Comparison of ENCODE assay signal across 25 cellular contexts in the genomic region with DNA sequence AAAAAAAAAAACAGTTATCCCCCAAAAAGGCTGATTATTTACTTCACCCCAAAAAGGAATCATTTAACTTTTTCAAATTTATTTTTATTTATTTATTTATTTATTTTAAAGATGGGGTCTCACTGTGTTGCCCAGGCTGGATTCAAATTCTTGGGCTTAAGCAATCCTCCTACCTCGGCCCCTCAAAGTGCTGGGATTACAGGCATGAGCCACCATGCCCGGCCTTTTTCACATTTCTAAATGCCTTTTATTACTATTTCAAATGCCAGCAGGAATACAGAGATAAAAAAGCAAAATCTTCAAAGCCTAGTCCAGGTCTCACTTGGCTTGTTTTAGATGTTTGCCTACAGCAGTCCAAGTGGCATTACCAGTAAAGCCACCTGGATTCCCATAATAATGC.
"Had no signal": no experiment of that assay in that cellular context is flagged by ENCODE, and none has a peak within 500 bp of the region (broad histone marks: within the 10 kb centered on the region; RNA-seq: fewer than 3 reads in every experiment).

No MANE protein-coding gene starts in this region.

- H3K27ac Mint-ChIP-seq: mesothelial cell of epicardium; natural killer cell; stimulated activated memory B cell treated with anti-CD40 and anti-IgM and Interleukin-4, amounts not matched to agents 10 μg/mL and 1 μg/mL and 100 μg/mL, for 72 hours had no signal

- H3K4me3 Mint-ChIP-seq: mesothelial cell of epicardium; naive B cell; natural killer cell; stimulated activated memory B cell treated with anti-CD40 and anti-IgM and Interleukin-4, amounts not matched to agents 10 μg/mL and 1 μg/mL and 100 μg/mL, for 72 hours; stimulated activated naive CD8-positive, alpha-beta T cell treated with anti-CD3 and anti-CD28 coated beads, Interleukin-15, amount 100 ng/mL, for 72 hours had no signal

- H3K27me3 Mint-ChIP-seq: naive B cell; progenitor cell of endocrine pancreas; stimulated activated memory B cell treated with anti-CD40 and anti-IgM and Interleukin-4, amounts not matched to agents 10 μg/mL and 1 μg/mL and 100 μg/mL, for 72 hours; stimulated activated naive CD8-positive, alpha-beta T cell treated with anti-CD3 and anti-CD28 coated beads, Interleukin-15, amount 100 ng/mL, for 72 hours had no signal

- H3K4me1 Mint-ChIP-seq: naive B cell; natural killer cell; stimulated activated memory B cell treated with anti-CD40 and anti-IgM and Interleukin-4, amounts not matched to agents 10 μg/mL and 1 μg/mL and 100 μg/mL, for 72 hours; stimulated activated naive CD8-positive, alpha-beta T cell treated with anti-CD3 and anti-CD28 coated beads, Interleukin-15, amount 100 ng/mL, for 72 hours had no signal

- H3K36me3 ChIP-seq: ovary had no signal

- H3K4me1 ChIP-seq: testis, thyroid gland, upper lobe of left lung had no signal

- H3K9me3 ChIP-seq: heart right ventricle, left ventricle myocardium inferior, ovary, testis, thyroid gland, transverse colon, upper lobe of left lung had no signal

- H3K4me3 ChIP-seq: heart right ventricle, hepatocyte, left ventricle myocardium inferior, lung, ovary, smooth muscle cell, testis, thyroid gland, transverse colon, upper lobe of left lung had no signal

- H3K36me3 Mint-ChIP-seq: natural killer cell had no signal

- H3K27ac ChIP-seq: heart right ventricle, left ventricle myocardium inferior, ovary, testis, thyroid gland, upper lobe of left lung had no signal

- DNase-seq: heart right ventricle; left ventricle myocardium inferior; mesendoderm; naive B cell; natural killer cell; ovary; retina; right cardiac atrium; stimulated activated CD4-positive, alpha-beta T cell treated with anti-CD3 and anti-CD28 coated beads, Interleukin-1b, Interleukin-23, amount 100 ng/mL, for 48 hours; stimulated activated CD4-positive, alpha-beta T cell treated with anti-CD3 and anti-CD28 coated beads, Interleukin-2, amount 100 ng/mL, for 48 hours; stimulated activated CD4-positive, alpha-beta T cell treated with anti-CD3 and anti-CD28 coated beads, Interleukin-4, amount 100 ng/mL, for 4 hours; stimulated activated CD8-positive, alpha-beta memory T cell treated with anti-CD3 and anti-CD28 coated beads, Interleukin-4, amount 100 ng/mL, for 48 hours; stimulated activated naive CD4-positive, alpha-beta T cell treated with Interleukin-2 at 50 U/mL for 16 hours; stimulated activated naive CD8-positive, alpha-beta T cell treated with anti-CD3 and anti-CD28 coated beads, Interleukin-15, amount 100 ng/mL, for 72 hours; testis; thyroid gland; transverse colon had no signal

- H3K9me3 Mint-ChIP-seq: mesothelial cell of epicardium; naive B cell; natural killer cell; stimulated activated memory B cell treated with anti-CD40 and anti-IgM and Interleukin-4, amounts not matched to agents 10 μg/mL and 1 μg/mL and 100 μg/mL, for 72 hours; stimulated activated naive CD8-positive, alpha-beta T cell treated with anti-CD3 and anti-CD28 coated beads, Interleukin-15, amount 100 ng/mL, for 72 hours had no signal

- H3K27me3 ChIP-seq: heart right ventricle, hepatocyte, ovary, testis, thyroid gland, transverse colon, upper lobe of left lung had no signal

- ATAC-seq: natural killer cell; right cardiac atrium; sciatic nerve; stimulated activated memory B cell treated with anti-CD40 and anti-IgM and Interleukin-4, amounts not matched to agents 10 μg/mL and 1 μg/mL and 100 μg/mL, for 72 hours; stimulated activated naive CD8-positive, alpha-beta T cell treated with anti-CD3 and anti-CD28 coated beads, Interleukin-15, amount 100 ng/mL, for 72 hours had no signal
